Comparison of ENCODE assay signal across 9 cellular contexts in genomic region chr5:51380603-51381207, GRCh38. TPM values are rescaled to one million over a fixed set of nuclear protein-coding genes. Genes with fewer than 3 reads are reported as not detected.
DNase-seq lines count a peak whose midpoint lies in the region; ATAC-seq and TF ChIP-seq lines count a peak whose summit lies in the region.
"Had no signal": no experiment of that assay in that cellular context is flagged by ENCODE, and none has a peak within 500 bp of the region (broad histone marks: within the 10 kb centered on the region; RNA-seq: fewer than 3 reads in every experiment).

No MANE protein-coding gene starts in this region.

- H3K9me3 ChIP-seq in Panc1 (ENCODE audit: control insufficient read depth, insufficient read depth, low read depth, low read length) = no peaks in the 10 kb centered on the region

- peak; percentile 51 for TF ChIP-seq CTCF in AG09319 (IDR thresholded peaks at IDR 0.05; ENCODE audit: low read depth, low read length)
- peak; percentile 30 for TF ChIP-seq CTCF in GM20000 (IDR thresholded peaks at IDR 0.05; ENCODE audit: extremely low read depth, missing control alignments)
- peak; percentile 74; the same call in 1 of the 2 replicates for TF ChIP-seq CTCF in Panc1 (IDR thresholded peaks at IDR 0.05)

- POLR2A ChIA-PET in Panc1 (lab: Charles Lee) = no interaction called here

- intact Hi-C loops in Panc1 (cut with micrococcal nuclease; ENCODE audit: unreplicated experiment) = loop anchor here (10.0 kb wide), 1 partner anchor 416 kb away; no protein-coding TSS in a partner anchor
- intact Hi-C loops in sciatic nerve (cut with DNase I) = no loop called here
- intact Hi-C loops in Right ventricle myocardium superior (cut with DNase I) = no loop called here

- BruUV-seq in Panc1 (replicated peaks; lab: Mats Ljungman, UMichigan) = no TSS peak

- peaks cover 74% of the 10 kb centered on the region for H3K27me3 ChIP-seq in Panc1 (ENCODE audit: control insufficient read depth, insufficient read depth, low read length)

- CTCF ChIA-PET in Panc1 (lab: Charles Lee) = no interaction called here

- peaks cover 21% of the 10 kb centered on the region for H3K4me1 ChIP-seq in Panc1 (ENCODE audit: control insufficient read depth, insufficient read depth, low read length)
- H3K4me1 ChIP-seq: parathyroid adenoma had no signal

- in situ Hi-C loops in Panc1 (cut with HindIII; ENCODE audit: low pct_unique_long_range_greater_than_20kb, low sequenced_read_pairs) = no loop called here

- H3K36me3 ChIP-seq in Panc1 (ENCODE audit: control insufficient read depth, insufficient read depth, low read length) = no peaks in the 10 kb centered on the region

- no peak for DNase-seq in AG09319 (ENCODE audit: extremely low read depth, low read depth)
- peak; percentile 57 for DNase-seq in GM20000 (ENCODE audit: low spot score)
- DNase-seq in Panc1 (ENCODE audit: low read depth, low spot score) = no peak
- DNase-seq in iris pigment epithelial cell (ENCODE audit: low read depth) = peak; percentile 20
- DNase-seq in sciatic nerve (ENCODE audit: low spot score) = no peak
- no peak for DNase-seq in Right ventricle myocardium superior
- no peak for DNase-seq in foreskin melanocyte

- ATAC-seq in Panc1 (no peak), HG03342 (IDR thresholded peaks at IDR 0.05; ENCODE audit: unreplicated experiment) (no peak), sciatic nerve (no peak), Right ventricle myocardium superior (ENCODE audit: poor library complexity) (no peak)

- H3K4me3 ChIP-seq in Panc1 (ENCODE audit: low read depth in 2 of 2, low read length in 2 of 2) = no peak overlapping the region; a peak in 1 of 4 replicates

- H3K27ac ChIP-seq in Panc1 (ENCODE audit: low read length) = no peak overlapping the region
- H3K27ac ChIP-seq: parathyroid adenoma had no signal

RNA-seq across cellular contexts. Expression of gene ISL1, which starts 2.5 kb away (rescaled TPM):
- 0.36 TPM for total RNA-seq in Panc1 (2021; ENCODE audit: unreplicated experiment)
- polyA plus RNA-seq in Panc1 (2012; ENCODE audit: insufficient read length) = 0.15 TPM
- total RNA-seq in sciatic nerve = 0.49 TPM
- not detected for total RNA-seq in Right ventricle myocardium superior

Comparison
In these comparisons a context has a peak if more than half of its experiments do, and no peak if none do; other contexts are left out.
1. DNase-seq: peak in GM20000 (single experiment) and iris pigment epithelial cell (single experiment); none in AG09319 (single experiment), Panc1 (single experiment), sciatic nerve (single experiment), Right ventricle myocardium superior (single experiment) and foreskin melanocyte (single experiment).
2. Peak in every context shown above with its lines, with median percentiles within 50 percentile points of each other: CTCF ChIP-seq.